In genomic region chr7:72954563-72955198, GRCh38 we compare ENCODE assay signal across 8 cellular contexts. TPM values are rescaled to one million over a fixed set of nuclear protein-coding genes. Genes with fewer than 3 reads are reported as not detected.
DNase-seq lines count a peak whose midpoint lies in the region; ATAC-seq and TF ChIP-seq lines count a peak whose summit lies in the region.
"Not testable (repeated sequence)": the region's sequence is repeated elsewhere in the genome, so short reads cannot be mapped to it uniquely, and the experiment has no call there.

No MANE protein-coding gene starts in this region.

- not testable (repeated sequence) for H3F3A ChIP-seq in smooth muscle cell (ENCODE audit: low read depth)

- not testable (repeated sequence) for H4K20me1 ChIP-seq in smooth muscle cell (ENCODE audit: low read depth)

- H3K4me2 ChIP-seq in smooth muscle cell = not testable (repeated sequence)

- WGBS in smooth muscle cell (ENCODE audit: low lambda C conversion rate) = 31% methylated on average over 6 of the region's 45 CpGs

- POLR2A ChIA-PET in CD4-positive, alpha-beta memory T cell (lab: Charles Lee; ENCODE audit: partially characterized antibody) = not testable (repeated sequence)

- H3K4me3 Mint-ChIP-seq in CD4-positive, alpha-beta memory T cell = peak overlapping the region; percentile 67 to 89 (median 78)

- not testable (repeated sequence) for H3K36me3 Mint-ChIP-seq in CD4-positive, alpha-beta memory T cell

- not testable (repeated sequence) for H3K27me3 ChIP-seq in CD4-positive, alpha-beta memory T cell (ENCODE audit: insufficient read depth, low read length); smooth muscle cell (ENCODE audit: low read depth)

- H3K9me3 Mint-ChIP-seq in CD4-positive, alpha-beta memory T cell = not testable (repeated sequence)

- H3K36me3 ChIP-seq in CD4-positive, alpha-beta memory T cell (ENCODE audit: insufficient read depth, low read length); smooth muscle cell (ENCODE audit: low read depth): not testable (repeated sequence)

- not testable (repeated sequence) for H2AFZ ChIP-seq in smooth muscle cell (ENCODE audit: low read depth)

- intact Hi-C loops in CD4-positive, alpha-beta memory T cell (cut with micrococcal nuclease) = not testable (repeated sequence)

- not testable (repeated sequence) for H3K4me3 ChIP-seq in CD4-positive, alpha-beta memory T cell (ENCODE audit: low read length in 2 of 2)
- peak overlapping the region; percentile 40 for H3K4me3 ChIP-seq in choroid plexus epithelial cell (ENCODE audit: low read depth, low read length)
- H3K4me3 ChIP-seq in smooth muscle cell = peak overlapping the region; percentile 40

- not testable (repeated sequence) for H3K27me3 Mint-ChIP-seq in CD4-positive, alpha-beta memory T cell

- not testable (repeated sequence) for TF ChIP-seq CTCF in choroid plexus epithelial cell (conservative IDR thresholded peaks at IDR 0.05; ENCODE audit: low read depth, low read length); smooth muscle cell (IDR thresholded peaks at IDR 0.05; ENCODE audit: borderline replicate concordance, insufficient read depth, poor library complexity, severe bottlenecking)

- CTCF ChIA-PET in CD4-positive, alpha-beta memory T cell (lab: Charles Lee; ENCODE audit: partially characterized antibody) = not testable (repeated sequence)

- peak in 4 of 5 donors; percentile 22 to 47 (median 33) for DNase-seq in CD4-positive, alpha-beta memory T cell
- not testable (repeated sequence) for DNase-seq in choroid plexus epithelial cell (ENCODE audit: low read depth); left lobe of liver (ENCODE audit: low spot score); smooth muscle cell (lab: John Stamatoyannopoulos, UW; ENCODE audit: unreplicated experiment)

- H3K9me3 ChIP-seq in CD4-positive, alpha-beta memory T cell (ENCODE audit: control insufficient read depth in 1 of 2, low read length in 2 of 2); smooth muscle cell (replicated peaks; ENCODE audit: low read depth): not testable (repeated sequence)

- peak overlapping the region in 2 of 7 donors; percentile 59 to 68 for H3K27ac Mint-ChIP-seq in CD4-positive, alpha-beta memory T cell

- ATAC-seq in GM19372 (IDR thresholded peaks at IDR 0.05; ENCODE audit: low read depth, unreplicated experiment) (peak; percentile 95), HG02759 (IDR thresholded peaks at IDR 0.05; ENCODE audit: unreplicated experiment) (peak; percentile 93), HG03520 (IDR thresholded peaks at IDR 0.05; ENCODE audit: unreplicated experiment) (peak; percentile 88), left lobe of liver (peak; percentile 95)
- ATAC-seq in activated CD4-positive, CD25-positive, alpha-beta regulatory T cell treated with anti-CD3 and anti-CD28 coated beads, Interleukin-2, amount 50 U/mL, for 24 hours = peak; percentile 95 to 96

- H3K27ac ChIP-seq in CD4-positive, alpha-beta memory T cell (ENCODE audit: low read depth, low read length); smooth muscle cell (ENCODE audit: low read depth): not testable (repeated sequence)

- not testable (repeated sequence) for H3K9ac ChIP-seq in smooth muscle cell (ENCODE audit: low read depth)

- not testable (repeated sequence) for H3K79me2 ChIP-seq in smooth muscle cell (ENCODE audit: low read depth)

- H3K4me1 Mint-ChIP-seq in CD4-positive, alpha-beta memory T cell = not testable (repeated sequence)

- not testable (repeated sequence) for H3K4me1 ChIP-seq in CD4-positive, alpha-beta memory T cell (ENCODE audit: insufficient read depth, low read length); smooth muscle cell (ENCODE audit: low read depth)

RNA-seq across cellular contexts. Expression of gene TRIM74, which starts 14.6 kb away (rescaled TPM):
- 1 to 10 TPM; 5.2 to 6.0 TPM for total RNA-seq in CD4-positive, alpha-beta memory T cell
- under 1 TPM in 1 of 2 donors, not detected in 1; 0.34 TPM for polyA plus RNA-seq in CD4-positive, alpha-beta memory T cell
- total RNA-seq in left lobe of liver = 0.78 TPM
- not detected in 2 replicates for total RNA-seq in smooth muscle cell
- 0.46 TPM in 1 of 2 replicates, not detected in the other for polyA plus RNA-seq in smooth muscle cell

RNA-seq across cellular contexts. Expression of gene POM121, which starts 29.8 kb away (rescaled TPM):
- total RNA-seq in CD4-positive, alpha-beta memory T cell = 10 to 100 TPM; 54.3 to 56.0 TPM
- 10 to 100 TPM in 1 of 2 donors, 1 to 10 TPM in 1; 2.8 to 18.3 TPM for polyA plus RNA-seq in CD4-positive, alpha-beta memory T cell
- 16.8 TPM for total RNA-seq in left lobe of liver
- 9.2 and 9.8 TPM in 2 replicates for total RNA-seq in smooth muscle cell
- 11.8 and 15.3 TPM in 2 replicates for polyA plus RNA-seq in smooth muscle cell
